Comparison of ENCODE assay signal across 27 cellular contexts in genomic region chr3:57570051-57570450, GRCh38. TPM values are rescaled to one million over a fixed set of nuclear protein-coding genes. Genes with fewer than 3 reads are reported as not detected.
"Had no signal": no experiment of that assay in that cellular context is flagged by ENCODE, and none has a peak within 500 bp of the region (broad histone marks: within the 10 kb centered on the region; RNA-seq: fewer than 3 reads in every experiment).

No MANE protein-coding gene starts in this region.

- H3K27me3 ChIP-seq: esophagus squamous epithelium, heart right ventricle, neural progenitor cell, right atrium auricular region, sigmoid colon, spleen, tibial nerve, upper lobe of left lung had no signal

- H3K9me3 Mint-ChIP-seq: effector memory CD8-positive, alpha-beta T cell; naive B cell; nephron; neural progenitor cell; stimulated activated memory B cell treated with anti-CD40 and anti-IgM and Interleukin-4, amounts not matched to agents 10 μg/mL and 1 μg/mL and 100 μg/mL, for 72 hours; stimulated activated naive CD8-positive, alpha-beta T cell treated with anti-CD3 and anti-CD28 coated beads, Interleukin-15, Interleukin-2, amounts not matched to agents 100 ng/mL and 50 ng/mL, for 24 hours had no signal

- H3K27ac Mint-ChIP-seq: neural progenitor cell; stimulated activated memory B cell treated with anti-CD40 and anti-IgM and Interleukin-4, amounts not matched to agents 10 μg/mL and 1 μg/mL and 100 μg/mL, for 72 hours; stimulated activated naive CD8-positive, alpha-beta T cell treated with anti-CD3 and anti-CD28 coated beads, Interleukin-15, Interleukin-2, amounts not matched to agents 100 ng/mL and 50 ng/mL, for 24 hours had no signal

- DNase-seq: cortex of kidney; effector memory CD8-positive, alpha-beta T cell; erythroblast; esophagus squamous epithelium; foreskin melanocyte; glutamatergic neuron; heart right ventricle; hippocampal formation; left cardiac atrium; left ventricle myocardium superior; lower lobe of right lung; mucosa of descending colon; naive B cell; sigmoid colon; spleen; stimulated activated CD4-positive, alpha-beta T cell treated with anti-CD3 and anti-CD28 coated beads, Interleukin-4, amount 100 ng/mL, for 4 hours; upper lobe of left lung had no signal

- H3K4me3 Mint-ChIP-seq: effector memory CD8-positive, alpha-beta T cell; naive B cell; nephron; neural progenitor cell; stimulated activated memory B cell treated with anti-CD40 and anti-IgM and Interleukin-4, amounts not matched to agents 10 μg/mL and 1 μg/mL and 100 μg/mL, for 72 hours; stimulated activated naive CD8-positive, alpha-beta T cell treated with anti-CD3 and anti-CD28 coated beads, Interleukin-15, Interleukin-2, amounts not matched to agents 100 ng/mL and 50 ng/mL, for 24 hours had no signal

- H3K4me1 Mint-ChIP-seq: nephron; neural progenitor cell; stimulated activated memory B cell treated with anti-CD40 and anti-IgM and Interleukin-4, amounts not matched to agents 10 μg/mL and 1 μg/mL and 100 μg/mL, for 72 hours had no signal

- H3K27ac ChIP-seq: esophagus squamous epithelium, heart right ventricle, lower lobe of right lung, neural progenitor cell, parathyroid adenoma, prostate gland, right atrium auricular region, sigmoid colon, spleen, thoracic aorta, tibial nerve, upper lobe of left lung had no signal

- H3K9ac ChIP-seq: neural progenitor cell, parathyroid adenoma had no signal

- H3K27me3 Mint-ChIP-seq: effector memory CD8-positive, alpha-beta T cell; naive B cell; stimulated activated memory B cell treated with anti-CD40 and anti-IgM and Interleukin-4, amounts not matched to agents 10 μg/mL and 1 μg/mL and 100 μg/mL, for 72 hours; stimulated activated naive CD8-positive, alpha-beta T cell treated with anti-CD3 and anti-CD28 coated beads, Interleukin-15, Interleukin-2, amounts not matched to agents 100 ng/mL and 50 ng/mL, for 24 hours had no signal

- H3K4me1 ChIP-seq: esophagus squamous epithelium, lower lobe of right lung, neural progenitor cell, parathyroid adenoma, prostate gland, right atrium auricular region, sigmoid colon, spleen, tibial nerve, upper lobe of left lung had no signal

- H3K4me3 ChIP-seq: esophagus squamous epithelium, heart right ventricle, lower lobe of right lung, mucosa of descending colon, neural progenitor cell, prostate gland, right atrium auricular region, sigmoid colon, spleen, thoracic aorta, tibial nerve, upper lobe of left lung had no signal

- H2AFZ ChIP-seq: neural progenitor cell, parathyroid adenoma had no signal

- ATAC-seq: effector memory CD8-positive, alpha-beta T cell; heart right ventricle; left cardiac atrium; left ventricle myocardium superior; lower lobe of right lung; mucosa of descending colon; stimulated activated memory B cell treated with anti-CD40 and anti-IgM and Interleukin-4, amounts not matched to agents 10 μg/mL and 1 μg/mL and 100 μg/mL, for 72 hours had no signal

- H3K4me2 ChIP-seq: neural progenitor cell had no signal

- H3K9me3 ChIP-seq: esophagus squamous epithelium, heart right ventricle, lower lobe of right lung, mucosa of descending colon, prostate gland, right atrium auricular region, sigmoid colon, spleen, thoracic aorta, tibial nerve, upper lobe of left lung had no signal

RNA-seq across cellular contexts. Expression of gene DNAH12, which starts 25.9 kb away (rescaled TPM):
- total RNA-seq: kidney epithelial cell had no signal
